ENCODE assay signal across 24 cellular contexts in genomic region chr20:19690462-19690861, GRCh38.
"Had no signal": no experiment of that assay in that cellular context is flagged by ENCODE, and none has a peak within 500 bp of the region (broad histone marks: within the 10 kb centered on the region; RNA-seq: fewer than 3 reads in every experiment).

No MANE protein-coding gene starts in this region.

- H3K4me3 ChIP-seq: colonic mucosa, esophagus muscularis mucosa, heart right ventricle, lung, prostate gland, right atrium auricular region, tibial artery had no signal

- DNase-seq: activated B cell treated with CpG ODN at 0.5 μM for 24 hours; activated CD4-positive, alpha-beta T cell treated with anti-CD3 and anti-CD28 coated beads for 36 hours; activated CD4-positive, alpha-beta T cell treated with anti-CD3 and anti-CD28 coated beads, Interleukin-2, amount 50 U/mL, for 4 hours; activated CD8-positive, alpha-beta memory T cell treated with anti-CD3 and anti-CD28 coated beads for 24 hours; activated CD8-positive, alpha-beta memory T cell treated with anti-CD3 and anti-CD28 coated beads, Interleukin-2, amount 50 U/mL, for 4 hours; activated T-cell treated with anti-CD3 and anti-CD28 coated beads, Interleukin-2, amount 50 U/mL, for 24 hours; colonic mucosa; heart right ventricle; kidney; natural killer cell; stimulated activated CD4-positive, alpha-beta T cell treated with anti-CD3 and anti-CD28 coated beads, Interleukin-2, amount 100 ng/mL, for 24 hours; stimulated activated naive CD8-positive, alpha-beta T cell treated with anti-CD3 and anti-CD28 coated beads, Interleukin-15, amount 100 ng/mL, for 72 hours; T-helper 17 cell; tibial artery had no signal

- H3K9me3 ChIP-seq: colonic mucosa, esophagus muscularis mucosa, heart right ventricle, prostate gland, right atrium auricular region, tibial artery had no signal

- FAIRE-seq: astrocyte, kidney, small intestine, urothelium cell line had no signal

- H3K36me3 ChIP-seq: colonic mucosa, esophagus muscularis mucosa, heart right ventricle, prostate gland, right atrium auricular region had no signal

- H3K4me1 ChIP-seq: colonic mucosa, prostate gland had no signal

- ATAC-seq: activated CD4-positive, alpha-beta T cell treated with anti-CD3 and anti-CD28 coated beads for 36 hours; activated naive CD4-positive, alpha-beta T cell treated with anti-CD3 and anti-CD28 coated beads, Interleukin-2, amount 50 U/mL, for 72 hours; activated T-helper 17 cell treated with anti-CD3 and anti-CD28 coated beads, Interleukin-2, amount 50 U/mL, for 72 hours; natural killer cell; stimulated activated effector memory CD8-positive, alpha-beta T cell treated with anti-CD3 and anti-CD28 coated beads, Interleukin-12 subunit alpha, Interleukin-12 subunit beta, amount 100 ng/mL, for 72 hours; stimulated activated naive CD8-positive, alpha-beta T cell treated with anti-CD3 and anti-CD28 coated beads, Interleukin-15, amount 100 ng/mL, for 72 hours; T-helper 17 cell had no signal

- H3K27me3 ChIP-seq: colonic mucosa, esophagus muscularis mucosa, heart right ventricle, right atrium auricular region, tibial artery had no signal

- H3K27ac ChIP-seq: colonic mucosa, esophagus muscularis mucosa, prostate gland, tibial artery had no signal
